Comparison of ENCODE assay signal across 21 cellular contexts in the genomic region with DNA sequence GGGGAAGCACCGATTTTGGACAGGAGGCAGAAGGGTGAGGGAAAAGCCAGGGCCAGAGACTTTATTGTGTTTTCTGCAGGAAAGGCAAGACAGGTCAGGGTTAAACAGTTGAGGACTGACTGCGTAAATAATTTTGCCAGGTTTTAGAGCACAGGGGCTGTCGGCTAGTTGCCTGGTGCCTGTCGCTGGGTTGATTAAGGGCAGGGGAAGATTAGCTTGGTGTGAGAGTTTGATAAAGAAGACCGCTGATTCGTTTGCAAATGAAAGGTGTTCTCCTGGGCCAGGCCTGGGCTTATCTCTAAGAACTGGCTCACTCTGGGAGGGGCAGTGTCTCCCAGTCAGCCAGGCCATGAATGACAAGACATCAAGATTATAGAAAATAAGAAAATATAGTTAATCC.
"Had no signal": no experiment of that assay in that cellular context is flagged by ENCODE, and none has a peak within 500 bp of the region (broad histone marks: within the 10 kb centered on the region; RNA-seq: fewer than 3 reads in every experiment).

No MANE protein-coding gene starts in this region.

- H3K4me1 Mint-ChIP-seq: activated naive CD4-positive, alpha-beta T cell treated with anti-CD3 and anti-CD28 coated beads, Interleukin-2, amount 50 U/mL, for 24 hours; immature natural killer cell had no signal

- H3K4me3 Mint-ChIP-seq: activated CD4-positive, alpha-beta T cell treated with anti-CD3 and anti-CD28 coated beads for 36 hours; activated naive CD4-positive, alpha-beta T cell treated with anti-CD3 and anti-CD28 coated beads, Interleukin-2, amount 50 U/mL, for 24 hours; immature natural killer cell; naive thymus-derived CD8-positive, alpha-beta T cell; stimulated activated naive CD8-positive, alpha-beta T cell treated with anti-CD3 and anti-CD28 coated beads, Interleukin-15, Interleukin-2, amounts not matched to agents 100 ng/mL and 50 ng/mL, for 24 hours had no signal

- H3K9me3 Mint-ChIP-seq: activated naive CD4-positive, alpha-beta T cell treated with anti-CD3 and anti-CD28 coated beads, Interleukin-2, amount 50 U/mL, for 24 hours; immature natural killer cell; naive thymus-derived CD8-positive, alpha-beta T cell; stimulated activated naive CD8-positive, alpha-beta T cell treated with anti-CD3 and anti-CD28 coated beads, Interleukin-15, Interleukin-2, amounts not matched to agents 100 ng/mL and 50 ng/mL, for 24 hours had no signal

- H3K4me1 ChIP-seq: psoas muscle had no signal

- H3K36me3 Mint-ChIP-seq: immature natural killer cell had no signal

- DNase-seq: activated CD4-positive, alpha-beta T cell treated with anti-CD3 and anti-CD28 coated beads for 36 hours; activated CD4-positive, alpha-beta T cell treated with anti-CD3 and anti-CD28 coated beads, Interleukin-2, amount 50 U/mL, for 48 hours; activated gamma-delta T cell; adrenal gland; effector CD8-positive, alpha-beta T cell; immature natural killer cell; left ventricle myocardium superior; naive thymus-derived CD8-positive, alpha-beta T cell; ovary; psoas muscle; right cardiac atrium; small intestine; stimulated activated CD4-positive, alpha-beta T cell treated with anti-CD3 and anti-CD28 coated beads, Interleukin-15, amount 100 ng/mL, for 24 hours; stimulated activated CD4-positive, alpha-beta T cell treated with anti-CD3 and anti-CD28 coated beads, Interleukin-2, amount 100 ng/mL, for 48 hours; transverse colon had no signal

- H3K27ac Mint-ChIP-seq: activated CD4-positive, alpha-beta T cell treated with anti-CD3 and anti-CD28 coated beads for 36 hours; activated naive CD4-positive, alpha-beta T cell treated with anti-CD3 and anti-CD28 coated beads, Interleukin-2, amount 50 U/mL, for 24 hours; immature natural killer cell; stimulated activated naive CD8-positive, alpha-beta T cell treated with anti-CD3 and anti-CD28 coated beads, Interleukin-15, Interleukin-2, amounts not matched to agents 100 ng/mL and 50 ng/mL, for 24 hours had no signal

- H3K4me3 ChIP-seq: adrenal gland, breast epithelium, hepatocyte, ovary, psoas muscle, suprapubic skin, transverse colon, vagina had no signal

- H3K36me3 ChIP-seq: adrenal gland, breast epithelium, ovary, suprapubic skin, transverse colon, vagina had no signal

- H3K9me3 ChIP-seq: adrenal gland, breast epithelium, ovary, psoas muscle, suprapubic skin, transverse colon, vagina had no signal

- H3K79me2 ChIP-seq: hepatocyte had no signal

- H3K27me3 ChIP-seq: adrenal gland, breast epithelium, hepatocyte, ovary, suprapubic skin, transverse colon, vagina had no signal

- H2AFZ ChIP-seq: hepatocyte had no signal

- H3K27me3 Mint-ChIP-seq: activated CD4-positive, alpha-beta T cell treated with anti-CD3 and anti-CD28 coated beads for 36 hours; activated naive CD4-positive, alpha-beta T cell treated with anti-CD3 and anti-CD28 coated beads, Interleukin-2, amount 50 U/mL, for 24 hours; naive thymus-derived CD8-positive, alpha-beta T cell; stimulated activated naive CD8-positive, alpha-beta T cell treated with anti-CD3 and anti-CD28 coated beads, Interleukin-15, Interleukin-2, amounts not matched to agents 100 ng/mL and 50 ng/mL, for 24 hours had no signal

- H3K27ac ChIP-seq: adrenal gland, breast epithelium, hepatocyte, ovary, psoas muscle, suprapubic skin, transverse colon, vagina had no signal

- H3K4me2 ChIP-seq: hepatocyte had no signal

- ATAC-seq: activated CD4-positive, alpha-beta T cell treated with anti-CD3 and anti-CD28 coated beads for 36 hours; left ventricle myocardium superior; naive thymus-derived CD8-positive, alpha-beta T cell; psoas muscle; right cardiac atrium had no signal
